In genomic region chr3:105869982-105870381, GRCh38 we compare ENCODE assay signal across 8 cellular contexts. TPM values are rescaled to one million over a fixed set of nuclear protein-coding genes. Genes with fewer than 3 reads are reported as not detected.
DNase-seq lines count a peak whose midpoint lies in the region; ATAC-seq and TF ChIP-seq lines count a peak whose summit lies in the region.

No MANE protein-coding gene starts in this region.

- H3K36me3 Mint-ChIP-seq in T-helper 17 cell (ENCODE audit: low read depth) = peaks cover 6% of the 10 kb centered on the region

- TF ChIP-seq CTCF in HEK293 (tag by site-specific recombination; IDR thresholded peaks at IDR 0.05) (no peak), foreskin fibroblast (IDR thresholded peaks at IDR 0.05; ENCODE audit: low read depth, low read length) (no peak)

- 0 out of 2 replicates have a peak, but pooled peaks cover 4% of the 10 kb centered on the region for H3K4me1 ChIP-seq in HEK293 (ENCODE audit: control insufficient read depth, insufficient read depth, low read length)

- H3K9me3 ChIP-seq in HEK293 (ENCODE audit: control insufficient read depth, insufficient read depth, low read depth, low read length) (no peaks in the 10 kb centered on the region), T-helper 17 cell (ENCODE audit: control insufficient read depth, low read length, poor library complexity, severe bottlenecking) (no peaks in the 10 kb centered on the region)

- CTCF ChIA-PET in HEK293 (lab: Yijun Ruan, JAX) = interaction anchor here (0.6 kb wide), 1 partner anchor 163 kb away, joined by 3 read pairs; no protein-coding TSS in a partner anchor

- peak overlapping the region; percentile 98 for H3K4me3 ChIP-seq in HEK293 (ENCODE audit: low read depth, low read length)
- peak overlapping the region; percentile 71 to 88 for H3K4me3 ChIP-seq in foreskin fibroblast (ENCODE audit: low read depth in 1 of 2, low read length in 2 of 2)
- peak overlapping the region; percentile 71 to 96 (median 90) for H3K4me3 ChIP-seq in skin epidermis

- no peaks in the 10 kb centered on the region for H3K36me3 ChIP-seq in HEK293 (ENCODE audit: control insufficient read depth in 2 of 2, insufficient read depth in 1 of 2, low read length in 2 of 2)

- peak overlapping the region; percentile 100 for H3K4me3 Mint-ChIP-seq in T-helper 17 cell

- H3K27ac ChIP-seq in HEK293 (ENCODE audit: extremely low read depth, low read depth, low read length) (no peak overlapping the region), skin epidermis (peak overlapping the region in 19 of 21 experiments; percentile 79 to 99 (median 96))

- DNase-seq in T-helper 17 cell (no peak), foreskin fibroblast (no peak), NCI-H226 (no peak)

- H3K27me3 Mint-ChIP-seq in T-helper 17 cell = no peaks in the 10 kb centered on the region

- peak overlapping the region; percentile 98 for H3K27ac Mint-ChIP-seq in T-helper 17 cell

- POLR2A ChIA-PET in HEK293 (lab: Yijun Ruan, JAX) = no interaction called here

- ATAC-seq in T-helper 17 cell (no peak), GM18867 (IDR thresholded peaks at IDR 0.05; ENCODE audit: unreplicated experiment) (no peak), GM18873 (IDR thresholded peaks at IDR 0.05; ENCODE audit: low FRiP score, unreplicated experiment) (no peak), GM18502 (IDR thresholded peaks at IDR 0.05; ENCODE audit: poor library complexity, unreplicated experiment) (no peak)

- peaks cover 33% of the 10 kb centered on the region for H3K4me1 Mint-ChIP-seq in T-helper 17 cell

TF ChIP-seq in HEK293, 187 proteins besides CTCF, POLR2A, EP300 and RAD21 (continues in another document):
- TF ChIP-seq ZNF626 (tag by site-specific recombination; IDR thresholded peaks at IDR 0.05) (no peak), ZNF302 (tag by site-specific recombination; IDR thresholded peaks at IDR 0.05; ENCODE audit: low read depth) (no peak), GLIS2 (tag by site-specific recombination; IDR thresholded peaks at IDR 0.05) (no peak), ZNF350 (tag by site-specific recombination; IDR thresholded peaks at IDR 0.05) (no peak), ZNF311 (tag by site-specific recombination; IDR thresholded peaks at IDR 0.05; ENCODE audit: borderline replicate concordance) (no peak), WT1 (tag by site-specific recombination; IDR thresholded peaks at IDR 0.05) (no peak), ZNF148 (tag by site-specific recombination; IDR thresholded peaks at IDR 0.05; ENCODE audit: borderline replicate concordance) (no peak), ZNF280C (tag by site-specific recombination; IDR thresholded peaks at IDR 0.05) (no peak), GLI4 (tag by site-specific recombination; IDR thresholded peaks at IDR 0.05) (no peak), ZNF184 (tag by site-specific recombination; IDR thresholded peaks at IDR 0.05) (no peak), ZBTB11 (tag by site-specific recombination; conservative IDR thresholded peaks at IDR 0.05; ENCODE audit: low read depth) (no peak), ZNF704 (tag by site-specific recombination; IDR thresholded peaks at IDR 0.05) (no peak), ZSCAN4 (tag by site-specific recombination; IDR thresholded peaks at IDR 0.05) (no peak), ZNF792 (tag by site-specific recombination; IDR thresholded peaks at IDR 0.05) (no peak), ZBTB44 (tag by site-specific recombination; IDR thresholded peaks at IDR 0.05) (no peak)

RNA-seq across cellular contexts. Expression of gene CBLB, which starts 1.2 kb away (rescaled TPM):
- 10 to 100 TPM; 81.3 to 91.1 TPM for total RNA-seq in T-helper 17 cell
